1 cellular context compared by ENCODE assay signal in the genomic region with DNA sequence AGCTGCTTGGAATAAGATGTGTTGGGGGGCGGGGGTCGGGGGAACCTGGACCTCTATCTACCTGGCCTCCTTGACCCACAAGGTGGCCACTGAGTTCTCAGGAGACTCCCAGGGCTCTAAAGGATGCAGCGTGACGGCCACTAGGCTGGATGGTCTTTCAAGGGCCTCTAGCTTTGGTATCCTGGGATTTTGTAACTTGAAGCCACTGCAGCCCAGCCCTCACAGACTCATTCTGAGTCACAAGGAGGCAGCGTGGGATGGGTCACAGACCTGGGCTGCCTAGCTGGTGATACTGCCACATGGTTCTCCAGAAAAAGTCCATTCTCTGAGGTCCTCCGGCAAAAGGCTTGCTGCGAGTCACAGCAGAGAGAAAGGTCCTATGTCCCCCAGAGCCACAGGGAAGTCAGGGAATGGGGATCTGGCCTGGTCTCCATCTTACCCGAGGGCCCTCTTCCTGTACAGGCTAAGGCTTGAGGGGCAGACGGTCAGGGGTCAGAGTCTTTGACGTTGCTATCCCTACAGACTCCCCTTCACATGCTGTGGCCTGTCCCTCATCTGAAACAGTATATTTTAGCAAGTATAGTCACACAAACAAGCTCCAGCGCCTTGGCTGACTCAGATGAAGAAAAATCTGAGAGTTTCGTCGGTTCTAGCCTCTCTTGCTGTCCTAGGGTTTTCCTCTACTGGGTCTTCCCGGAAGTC.
TF ChIP-seq lines count a peak whose summit lies in the region.

No MANE protein-coding gene starts in this region.

TF ChIP-seq in SK-N-SH, 30 proteins besides CTCF, POLR2A, EP300 and RAD21 (continued from another document):
- no peak for TF ChIP-seq REST (IDR thresholded peaks at IDR 0.05; ENCODE audit: low read depth, low read length)
- TF ChIP-seq, protein P1, sequence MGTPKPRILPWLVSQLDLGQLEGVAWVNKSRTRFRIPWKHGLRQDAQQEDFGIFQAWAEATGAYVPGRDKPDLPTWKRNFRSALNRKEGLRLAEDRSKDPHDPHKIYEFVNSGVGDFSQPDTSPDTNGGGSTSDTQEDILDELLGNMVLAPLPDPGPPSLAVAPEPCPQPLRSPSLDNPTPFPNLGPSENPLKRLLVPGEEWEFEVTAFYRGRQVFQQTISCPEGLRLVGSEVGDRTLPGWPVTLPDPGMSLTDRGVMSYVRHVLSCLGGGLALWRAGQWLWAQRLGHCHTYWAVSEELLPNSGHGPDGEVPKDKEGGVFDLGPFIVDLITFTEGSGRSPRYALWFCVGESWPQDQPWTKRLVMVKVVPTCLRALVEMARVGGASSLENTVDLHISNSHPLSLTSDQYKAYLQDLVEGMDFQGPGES (IDR thresholded peaks at IDR 0.05; ENCODE audit: low read depth, low read length): no peak
- TF ChIP-seq, protein P2, sequence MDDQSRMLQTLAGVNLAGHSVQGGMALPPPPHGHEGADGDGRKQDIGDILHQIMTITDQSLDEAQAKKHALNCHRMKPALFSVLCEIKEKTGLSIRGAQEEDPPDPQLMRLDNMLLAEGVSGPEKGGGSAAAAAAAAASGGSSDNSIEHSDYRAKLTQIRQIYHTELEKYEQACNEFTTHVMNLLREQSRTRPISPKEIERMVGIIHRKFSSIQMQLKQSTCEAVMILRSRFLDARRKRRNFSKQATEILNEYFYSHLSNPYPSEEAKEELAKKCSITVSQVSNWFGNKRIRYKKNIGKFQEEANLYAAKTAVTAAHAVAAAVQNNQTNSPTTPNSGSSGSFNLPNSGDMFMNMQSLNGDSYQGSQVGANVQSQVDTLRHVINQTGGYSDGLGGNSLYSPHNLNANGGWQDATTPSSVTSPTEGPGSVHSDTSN (IDR thresholded peaks at IDR 0.05): no peak
- TF ChIP-seq SIN3A (IDR thresholded peaks at IDR 0.05; ENCODE audit: borderline replicate concordance, low read depth, low read length): no peak
- peak; percentile 51; the same call in 1 of the 2 replicates for TF ChIP-seq MAX (IDR thresholded peaks at IDR 0.05; ENCODE audit: low read depth)
- TF ChIP-seq SMC3 (IDR thresholded peaks at IDR 0.05; ENCODE audit: low read depth, low read length): no peak
- TF ChIP-seq FOSL2 (IDR thresholded peaks at IDR 0.05; ENCODE audit: borderline replicate concordance, low read depth): peak; percentile 90
- TF ChIP-seq CHD2 (IDR thresholded peaks at IDR 0.05; ENCODE audit: low read length, partially characterized antibody): no peak
- no peak for TF ChIP-seq NRF1 (IDR thresholded peaks at IDR 0.05; ENCODE audit: low read depth, low read length)
- TF ChIP-seq TAF1 (IDR thresholded peaks at IDR 0.05; ENCODE audit: borderline replicate concordance, low read depth, low read length): no peak
- TF ChIP-seq MXI1 (IDR thresholded peaks at IDR 0.05; ENCODE audit: low read depth, low read length): no peak
- no peak for TF ChIP-seq POLR2AphosphoS5 (IDR thresholded peaks at IDR 0.05; ENCODE audit: low read depth, low read length)
- TF ChIP-seq, protein P3, sequence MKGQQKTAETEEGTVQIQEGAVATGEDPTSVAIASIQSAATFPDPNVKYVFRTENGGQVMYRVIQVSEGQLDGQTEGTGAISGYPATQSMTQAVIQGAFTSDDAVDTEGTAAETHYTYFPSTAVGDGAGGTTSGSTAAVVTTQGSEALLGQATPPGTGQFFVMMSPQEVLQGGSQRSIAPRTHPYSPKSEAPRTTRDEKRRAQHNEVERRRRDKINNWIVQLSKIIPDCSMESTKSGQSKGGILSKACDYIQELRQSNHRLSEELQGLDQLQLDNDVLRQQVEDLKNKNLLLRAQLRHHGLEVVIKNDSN (IDR thresholded peaks at IDR 0.05; ENCODE audit: borderline replicate concordance, low read depth): no peak
- no peak for TF ChIP-seq ELF1 (IDR thresholded peaks at IDR 0.05)
- TF ChIP-seq GABPA (IDR thresholded peaks at IDR 0.05; ENCODE audit: low read depth): no peak
- no peak for TF ChIP-seq GATA2 (CRISPR knock-in tag; IDR thresholded peaks at IDR 0.05)
TF ChIP-seq in SK-N-SH: peak in this region for 3.
